ENCODE assay signal across 8 cellular contexts in genomic region chr9:78365979-78366697, GRCh38.
DNase-seq lines count a peak whose midpoint lies in the region; ATAC-seq and TF ChIP-seq lines count a peak whose summit lies in the region.

No MANE protein-coding gene starts in this region.

- H3K27me3 Mint-ChIP-seq in activated CD8-positive, alpha-beta T cell treated with anti-CD3 and anti-CD28 coated beads for 36 hours = no peaks in the 10 kb centered on the region
- H3K27me3 Mint-ChIP-seq in activated CD8-positive, alpha-beta T cell treated with anti-CD3 and anti-CD28 coated beads, Interleukin-2, amount 10 ng/mL, durations not matched to agents 7 days and 5 days (ENCODE audit: low read depth) = peaks cover 4% of the 10 kb centered on the region
- peaks cover 13% of the 10 kb centered on the region for H3K27me3 Mint-ChIP-seq in activated CD4-positive, alpha-beta memory T cell treated with anti-CD3 and anti-CD28 coated beads for 36 hours

- H3K4me3 Mint-ChIP-seq in activated CD8-positive, alpha-beta T cell treated with anti-CD3 and anti-CD28 coated beads for 36 hours = no peak overlapping the region
- H3K4me3 Mint-ChIP-seq in activated CD8-positive, alpha-beta T cell treated with anti-CD3 and anti-CD28 coated beads, Interleukin-2, amount 10 ng/mL, durations not matched to agents 7 days and 5 days = no peak overlapping the region
- H3K4me3 Mint-ChIP-seq in activated CD4-positive, alpha-beta memory T cell treated with anti-CD3 and anti-CD28 coated beads for 36 hours = no peak overlapping the region

- H4K20me1 ChIP-seq in OCI-LY3 (ENCODE audit: insufficient read depth, low read length) (no peaks in the 10 kb centered on the region), fibroblast of lung (ENCODE audit: control insufficient read depth, extremely low read depth, insufficient read depth, low read length) (no peaks in the 10 kb centered on the region)

- H3K4me2 ChIP-seq in OCI-LY3 (ENCODE audit: low read length) (no peak overlapping the region), fibroblast of lung (ENCODE audit: extremely low read depth, insufficient read depth, low read length) (no peak overlapping the region)

- POLR2A ChIA-PET in activated CD8-positive, alpha-beta T cell treated with anti-CD3 and anti-CD28 coated beads for 36 hours (lab: Charles Lee) = no interaction called here
- POLR2A ChIA-PET in activated CD8-positive, alpha-beta T cell treated with anti-CD3 and anti-CD28 coated beads, Interleukin-2, amount 10 ng/mL, durations not matched to agents 7 days and 5 days (lab: Charles Lee) = no interaction called here
- POLR2A ChIA-PET in activated CD4-positive, alpha-beta memory T cell treated with anti-CD3 and anti-CD28 coated beads for 36 hours (lab: Charles Lee) = no interaction called here

- H3K4me1 ChIP-seq in OCI-LY3 (ENCODE audit: low read length) = no peaks in the 10 kb centered on the region
- no peaks in the 10 kb centered on the region for H3K4me1 ChIP-seq in fibroblast of lung (ENCODE audit: control insufficient read depth, extremely low read depth, insufficient read depth, low read length)
- no peaks in the 10 kb centered on the region for H3K4me1 ChIP-seq in tibial artery

- CTCF ChIA-PET in activated CD8-positive, alpha-beta T cell treated with anti-CD3 and anti-CD28 coated beads for 36 hours (lab: Charles Lee) = interaction anchor here (0.7 to 1.7 kb wide), 5 partner anchors 9 to 74 kb away, joined by 3 to 6 read pairs (median 3); no protein-coding TSS in a partner anchor
- CTCF ChIA-PET in activated CD8-positive, alpha-beta T cell treated with anti-CD3 and anti-CD28 coated beads, Interleukin-2, amount 10 ng/mL, durations not matched to agents 7 days and 5 days (lab: Charles Lee) = interaction anchor here (1.0 to 1.8 kb wide), 5 partner anchors 11 to 245 kb away, joined by 3 to 5 read pairs (median 4); no protein-coding TSS in a partner anchor
- CTCF ChIA-PET in activated CD4-positive, alpha-beta memory T cell treated with anti-CD3 and anti-CD28 coated beads for 36 hours (lab: Charles Lee) = interaction anchor here (0.8 kb wide), 1 partner anchor 103 kb away, joined by 3 read pairs; no protein-coding TSS in a partner anchor

- intact Hi-C loops in activated CD8-positive, alpha-beta T cell treated with anti-CD3 and anti-CD28 coated beads for 36 hours (cut with micrococcal nuclease) = loop anchor here (5.0 kb wide), 1 partner anchor 104 kb away; no protein-coding TSS in a partner anchor
- intact Hi-C loops in tibial artery (cut with DNase I; ENCODE audit: low total_unique reads) = no loop called here
- intact Hi-C loops in activated CD4-positive, alpha-beta memory T cell treated with anti-CD3 and anti-CD28 coated beads for 36 hours (cut with micrococcal nuclease) = no loop called here

- H3K9me3 ChIP-seq in OCI-LY3 (ENCODE audit: insufficient read depth, low read length) (no peaks in the 10 kb centered on the region), fibroblast of lung (ENCODE audit: control insufficient read depth, insufficient read depth, low read depth, low read length) (no peaks in the 10 kb centered on the region), tibial artery (no peaks in the 10 kb centered on the region)

- H3K27ac ChIP-seq in OCI-LY3 (ENCODE audit: low read length) (no peak overlapping the region), fibroblast of lung (ENCODE audit: insufficient read depth, low read length) (no peak overlapping the region), tibial artery (no peak overlapping the region)

- H3K36me3 ChIP-seq in OCI-LY3 (replicated peaks; ENCODE audit: low read depth, low read length) (no peaks in the 10 kb centered on the region), fibroblast of lung (ENCODE audit: control insufficient read depth, insufficient read depth, low read length) (no peaks in the 10 kb centered on the region), tibial artery (no peaks in the 10 kb centered on the region)

- no peak overlapping the region for H2AFZ ChIP-seq in OCI-LY3 (ENCODE audit: low read depth, low read length)
- no peak overlapping the region for H2AFZ ChIP-seq in fibroblast of lung (ENCODE audit: low read length)

- DNase-seq in activated CD8-positive, alpha-beta T cell treated with anti-CD3 and anti-CD28 coated beads for 36 hours = no peak
- DNase-seq in activated CD8-positive, alpha-beta T cell treated with anti-CD3 and anti-CD28 coated beads, Interleukin-2, amount 10 ng/mL, durations not matched to agents 7 days and 5 days = no peak
- DNase-seq in fibroblast of lung (ENCODE audit: low read depth in 2 of 2) = peak in 1 of 2 donors; percentile 47
- DNase-seq in tibial artery = no peak
- no peak for DNase-seq in HUDEP-2 (lab: John Stamatoyannopoulos, UW; ENCODE audit: unreplicated experiment in 76 of 76)
- no peak for DNase-seq in activated CD4-positive, alpha-beta memory T cell treated with anti-CD3 and anti-CD28 coated beads for 36 hours
- DNase-seq in RPMI8226 = no peak

- peak; percentile 21 for TF ChIP-seq CTCF in activated CD8-positive, alpha-beta T cell treated with anti-CD3 and anti-CD28 coated beads for 36 hours (IDR thresholded peaks at IDR 0.05)
- TF ChIP-seq CTCF in OCI-LY3 (IDR thresholded peaks at IDR 0.05; ENCODE audit: low read depth, low read length) (peak; percentile 51), fibroblast of lung (conservative IDR thresholded peaks at IDR 0.05 in 1 of 2, IDR thresholded peaks at IDR 0.05 in 1 of 2; ENCODE audit: low read depth in 1 of 2, low read length in 2 of 2) (peak; percentile 71), tibial artery (IDR thresholded peaks at IDR 0.05) (peak; percentile 30 to 57)

- no peaks in the 10 kb centered on the region for H3K36me3 Mint-ChIP-seq in activated CD8-positive, alpha-beta T cell treated with anti-CD3 and anti-CD28 coated beads for 36 hours (ENCODE audit: low read depth)
- no peaks in the 10 kb centered on the region for H3K36me3 Mint-ChIP-seq in activated CD8-positive, alpha-beta T cell treated with anti-CD3 and anti-CD28 coated beads, Interleukin-2, amount 10 ng/mL, durations not matched to agents 7 days and 5 days (ENCODE audit: low read depth)
- no peaks in the 10 kb centered on the region for H3K36me3 Mint-ChIP-seq in activated CD4-positive, alpha-beta memory T cell treated with anti-CD3 and anti-CD28 coated beads for 36 hours

- H3K9ac ChIP-seq in OCI-LY3 (ENCODE audit: low read length) (no peak overlapping the region), fibroblast of lung (ENCODE audit: insufficient read depth, low read length) (no peak overlapping the region)

- H3K27ac Mint-ChIP-seq in activated CD8-positive, alpha-beta T cell treated with anti-CD3 and anti-CD28 coated beads for 36 hours = no peak overlapping the region
- no peak overlapping the region for H3K27ac Mint-ChIP-seq in activated CD8-positive, alpha-beta T cell treated with anti-CD3 and anti-CD28 coated beads, Interleukin-2, amount 10 ng/mL, durations not matched to agents 7 days and 5 days
- no peak overlapping the region for H3K27ac Mint-ChIP-seq in activated CD4-positive, alpha-beta memory T cell treated with anti-CD3 and anti-CD28 coated beads for 36 hours

- H3K4me3 ChIP-seq in OCI-LY3 (ENCODE audit: low read length) = no peak overlapping the region
- H3K4me3 ChIP-seq in fibroblast of lung (replicated peaks in 1 of 4; ENCODE audit: control extremely low read depth in 1 of 4, insufficient read depth in 1 of 4, low read depth in 3 of 4, low read length in 4 of 4) = peak overlapping the region in 1 of 4 experiments; percentile 22
- H3K4me3 ChIP-seq in tibial artery = no peak overlapping the region

- H3K4me1 Mint-ChIP-seq in activated CD8-positive, alpha-beta T cell treated with anti-CD3 and anti-CD28 coated beads for 36 hours (ENCODE audit: low read depth) = no peaks in the 10 kb centered on the region
- no peaks in the 10 kb centered on the region for H3K4me1 Mint-ChIP-seq in activated CD8-positive, alpha-beta T cell treated with anti-CD3 and anti-CD28 coated beads, Interleukin-2, amount 10 ng/mL, durations not matched to agents 7 days and 5 days (ENCODE audit: low read depth)
- H3K4me1 Mint-ChIP-seq in activated CD4-positive, alpha-beta memory T cell treated with anti-CD3 and anti-CD28 coated beads for 36 hours (ENCODE audit: low read depth) = no peaks in the 10 kb centered on the region

- H3K79me2 ChIP-seq in OCI-LY3 (ENCODE audit: low read length) (no peaks in the 10 kb centered on the region), fibroblast of lung (ENCODE audit: control insufficient read depth, insufficient read depth, low read length) (no peaks in the 10 kb centered on the region)

- H3K27me3 ChIP-seq in OCI-LY3 (ENCODE audit: low read depth, low read length) (no peaks in the 10 kb centered on the region), fibroblast of lung (ENCODE audit: control insufficient read depth, insufficient read depth, low read length) (no peaks in the 10 kb centered on the region), tibial artery (peaks cover 0 to 9% of the 10 kb centered on the region in 2 donors)

- no peaks in the 10 kb centered on the region for H3K9me3 Mint-ChIP-seq in activated CD8-positive, alpha-beta T cell treated with anti-CD3 and anti-CD28 coated beads for 36 hours
- no peaks in the 10 kb centered on the region for H3K9me3 Mint-ChIP-seq in activated CD8-positive, alpha-beta T cell treated with anti-CD3 and anti-CD28 coated beads, Interleukin-2, amount 10 ng/mL, durations not matched to agents 7 days and 5 days (ENCODE audit: insufficient read depth)
- H3K9me3 Mint-ChIP-seq in activated CD4-positive, alpha-beta memory T cell treated with anti-CD3 and anti-CD28 coated beads for 36 hours = no peaks in the 10 kb centered on the region

- ATAC-seq in activated CD8-positive, alpha-beta T cell treated with anti-CD3 and anti-CD28 coated beads for 36 hours = no peak
- ATAC-seq in activated CD8-positive, alpha-beta T cell treated with anti-CD3 and anti-CD28 coated beads, Interleukin-2, amount 10 ng/mL, durations not matched to agents 7 days and 5 days = no peak

Comparison
In these comparisons a context has a peak if more than half of its experiments do, and no peak if none do; other contexts are left out.
1. CTCF ChIP-seq: peak in every context shown above with its lines; median percentile 71 in fibroblast of lung; 51 in OCI-LY3; 44 in tibial artery; 21 in activated CD8-positive, alpha-beta T cell treated with anti-CD3 and anti-CD28 coated beads for 36 hours.